Comparison of ENCODE assay signal across 8 cellular contexts in genomic region chr3:173553635-173554280, GRCh38.
DNase-seq lines count a peak whose midpoint lies in the region; ATAC-seq and TF ChIP-seq lines count a peak whose summit lies in the region.

No MANE protein-coding gene starts in this region.

- no peak overlapping the region for H3K14ac ChIP-seq in trophoblast cell (ENCODE audit: low read length)

- no peaks in the 10 kb centered on the region for H3K36me3 Mint-ChIP-seq in natural killer cell

- no peak overlapping the region for H3K4ac ChIP-seq in trophoblast cell (ENCODE audit: low read depth, low read length)

- no CpG with 5 or more reads among the region's 3 CpGs for WGBS in trophoblast cell (ENCODE audit: extremely low coverage, insufficient coverage, insufficient read length)

- H3K4me3 Mint-ChIP-seq in natural killer cell: no peak overlapping the region

- H3K36me3 ChIP-seq in H7 (replicated peaks; ENCODE audit: control insufficient read depth, insufficient read depth, low read length): no peaks in the 10 kb centered on the region
- no peaks in the 10 kb centered on the region for H3K36me3 ChIP-seq in OCI-LY1 (ENCODE audit: insufficient read depth, low read length)
- H3K36me3 ChIP-seq in trophoblast cell (ENCODE audit: control insufficient read depth in 1 of 2, insufficient read depth in 2 of 2, low read length in 2 of 2): no peaks in the 10 kb centered on the region

- H3K79me1 ChIP-seq in trophoblast cell (ENCODE audit: low read length): no peaks in the 10 kb centered on the region

- no peaks in the 10 kb centered on the region for H3K27me3 ChIP-seq in H7 (ENCODE audit: control insufficient read depth, insufficient read depth, low read length)
- no peaks in the 10 kb centered on the region for H3K27me3 ChIP-seq in OCI-LY1 (ENCODE audit: insufficient read depth, low read length)
- H3K27me3 ChIP-seq in trophoblast cell (ENCODE audit: insufficient read depth, low read length): no peaks in the 10 kb centered on the region

- no peak overlapping the region for H4K8ac ChIP-seq in trophoblast cell (ENCODE audit: low read depth, low read length)

- H4K20me1 ChIP-seq in OCI-LY1 (ENCODE audit: insufficient read depth, low read length): no peaks in the 10 kb centered on the region

- no peak overlapping the region for H4K91ac ChIP-seq in trophoblast cell (ENCODE audit: low read depth, low read length)

- H4K12ac ChIP-seq in trophoblast cell (ENCODE audit: low read depth, low read length): no peak overlapping the region

- H3K9me3 ChIP-seq in OCI-LY1 (ENCODE audit: low read length) (no peaks in the 10 kb centered on the region), trophoblast cell (ENCODE audit: insufficient read depth, low read depth, low read length) (no peaks in the 10 kb centered on the region)

- H3K27me3 Mint-ChIP-seq in natural killer cell (ENCODE audit: low read depth in 2 of 2): no peaks in the 10 kb centered on the region

- no peak overlapping the region for H3K18ac ChIP-seq in trophoblast cell (ENCODE audit: low read length)

- intact Hi-C loops in natural killer cell (cut with micrococcal nuclease): no loop called here

- no peak overlapping the region for H3K23ac ChIP-seq in trophoblast cell (ENCODE audit: low read length)

- H3K4me3 ChIP-seq in H7 (ENCODE audit: insufficient read depth, low read depth, low read length) (no peak overlapping the region), OCI-LY1 (ENCODE audit: low read depth, low read length, poor library complexity, severe bottlenecking) (no peak overlapping the region), trophoblast cell (ENCODE audit: low read depth, low read length) (no peak overlapping the region)

- no peak overlapping the region for H3K27ac ChIP-seq in C4-2B
- no peak overlapping the region for H3K27ac ChIP-seq in OCI-LY1 (ENCODE audit: low read depth, low read length, poor library complexity, severe bottlenecking)
- H3K27ac ChIP-seq in trophoblast cell (ENCODE audit: low read depth, low read length): no peak overlapping the region

- no peaks in the 10 kb centered on the region for H3K9me2 ChIP-seq in OCI-LY1 (ENCODE audit: low read depth, low read length)

- H2AFZ ChIP-seq in OCI-LY1 (ENCODE audit: low read length) (no peak overlapping the region), trophoblast cell (ENCODE audit: insufficient read depth, low read length, poor library complexity) (no peak overlapping the region)

- H2BK120ac ChIP-seq in trophoblast cell (ENCODE audit: insufficient read depth, low read length, poor library complexity): no peak overlapping the region

- H3K9me3 Mint-ChIP-seq in natural killer cell: peaks cover 0 to 3% of the 10 kb centered on the region in 2 donors

- no peak overlapping the region for H3K27ac Mint-ChIP-seq in natural killer cell

- no peak for ATAC-seq in natural killer cell

- H3K79me2 ChIP-seq in OCI-LY1 (ENCODE audit: insufficient read depth, low read length): no peaks in the 10 kb centered on the region
- H3K79me2 ChIP-seq in trophoblast cell (ENCODE audit: control insufficient read depth, insufficient read depth, low read length, poor library complexity): no peaks in the 10 kb centered on the region

- H3K9ac ChIP-seq in OCI-LY1 (ENCODE audit: low read length): no peak overlapping the region
- H3K9ac ChIP-seq in trophoblast cell (ENCODE audit: low read length): no peak overlapping the region

- H3K4me1 ChIP-seq in OCI-LY1 (ENCODE audit: insufficient read depth, low read length, severe bottlenecking): no peaks in the 10 kb centered on the region
- no peaks in the 10 kb centered on the region for H3K4me1 ChIP-seq in trophoblast cell (ENCODE audit: control insufficient read depth in 1 of 2, insufficient read depth in 2 of 2, low read length in 2 of 2)

- H2BK5ac ChIP-seq in trophoblast cell (ENCODE audit: low read depth, low read length, poor library complexity): no peak overlapping the region

- no peaks in the 10 kb centered on the region for H3F3A ChIP-seq in OCI-LY1 (ENCODE audit: insufficient read depth, low read length)

- H3K4me1 Mint-ChIP-seq in natural killer cell: no peaks in the 10 kb centered on the region

- DNase-seq in H7 (peak; percentile 22), fibroblast of gingiva (ENCODE audit: low read depth) (peak; percentile 32), trophoblast cell (peak; percentile 24 to 70), OCI-M2 (lab: John Stamatoyannopoulos, UW; ENCODE audit: unreplicated experiment) (no peak), natural killer cell (no peak), NCI-H187 (lab: John Stamatoyannopoulos, UW) (no peak)

- H3K4me2 ChIP-seq in OCI-LY1 (ENCODE audit: low read length) (no peak overlapping the region), trophoblast cell (ENCODE audit: low read length) (no peak overlapping the region)

- no peak overlapping the region for H2AK5ac ChIP-seq in trophoblast cell (ENCODE audit: low read length)

- TF ChIP-seq CTCF in C4-2B (conservative IDR thresholded peaks at IDR 0.05) (peak; percentile 91), OCI-LY1 (IDR thresholded peaks at IDR 0.05; ENCODE audit: low read length) (peak; percentile 76), natural killer cell (IDR thresholded peaks at IDR 0.05) (no peak)

- H2BK12ac ChIP-seq in trophoblast cell (ENCODE audit: low read length): no peak overlapping the region

Comparison
In these comparisons a context has a peak if more than half of its experiments do, and no peak if none do; other contexts are left out.
1. DNase-seq: peak in H7 (single experiment), fibroblast of gingiva (single experiment) and trophoblast cell (2 of 2); none in OCI-M2 (single experiment), natural killer cell (single experiment) and NCI-H187 (0 of 2).